ENCODE assay signal across 8 cellular contexts in the genomic region with DNA sequence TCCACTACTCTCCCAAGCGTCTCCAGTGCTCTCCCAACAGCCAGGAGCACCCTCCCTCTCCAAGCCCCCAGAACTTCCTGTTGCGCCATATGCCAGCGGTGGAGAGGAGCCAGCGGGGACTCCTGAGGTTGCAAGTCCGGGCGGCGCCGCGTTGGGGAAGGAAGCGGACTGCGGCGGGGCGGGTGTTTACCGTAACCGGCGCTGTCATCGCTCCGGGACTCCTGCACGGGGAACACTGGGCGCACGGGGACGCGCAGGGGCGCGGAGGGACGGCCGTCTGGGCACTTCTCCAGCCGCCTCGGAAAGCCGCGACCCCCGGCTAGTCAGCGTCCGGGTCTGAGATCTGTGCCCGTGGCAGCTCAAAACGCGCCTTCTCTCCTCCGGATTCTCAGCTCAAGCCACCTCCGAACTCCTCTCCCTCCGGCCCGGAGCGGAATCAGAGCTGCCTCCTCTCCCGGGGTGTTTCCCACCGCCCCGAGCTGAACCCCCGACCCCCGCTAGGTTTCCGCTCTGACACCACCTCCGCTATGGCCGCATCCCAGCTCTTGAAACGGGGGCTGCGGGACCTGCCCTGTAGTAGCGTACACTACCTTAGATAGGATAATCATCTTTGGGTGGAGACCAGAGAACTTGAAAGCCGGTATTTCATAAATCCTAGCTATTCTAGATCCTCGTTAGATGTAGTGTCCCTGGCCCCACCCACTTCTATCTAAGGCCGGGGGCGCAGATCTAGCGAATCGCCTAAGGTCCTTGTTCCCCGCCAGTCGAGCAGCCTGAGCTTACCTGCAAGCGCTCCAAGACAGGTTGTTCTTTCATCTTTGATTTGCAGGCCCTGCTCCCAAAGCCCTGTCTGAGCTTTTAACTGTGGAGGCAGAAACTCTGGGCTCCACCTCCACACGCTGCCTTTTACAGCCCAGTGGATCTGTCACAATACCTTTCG. TPM values are rescaled to one million over a fixed set of nuclear protein-coding genes. Genes with fewer than 3 reads are reported as not detected.
DNase-seq lines count a peak whose midpoint lies in the region; ATAC-seq and TF ChIP-seq lines count a peak whose summit lies in the region.

A gene with protein sequence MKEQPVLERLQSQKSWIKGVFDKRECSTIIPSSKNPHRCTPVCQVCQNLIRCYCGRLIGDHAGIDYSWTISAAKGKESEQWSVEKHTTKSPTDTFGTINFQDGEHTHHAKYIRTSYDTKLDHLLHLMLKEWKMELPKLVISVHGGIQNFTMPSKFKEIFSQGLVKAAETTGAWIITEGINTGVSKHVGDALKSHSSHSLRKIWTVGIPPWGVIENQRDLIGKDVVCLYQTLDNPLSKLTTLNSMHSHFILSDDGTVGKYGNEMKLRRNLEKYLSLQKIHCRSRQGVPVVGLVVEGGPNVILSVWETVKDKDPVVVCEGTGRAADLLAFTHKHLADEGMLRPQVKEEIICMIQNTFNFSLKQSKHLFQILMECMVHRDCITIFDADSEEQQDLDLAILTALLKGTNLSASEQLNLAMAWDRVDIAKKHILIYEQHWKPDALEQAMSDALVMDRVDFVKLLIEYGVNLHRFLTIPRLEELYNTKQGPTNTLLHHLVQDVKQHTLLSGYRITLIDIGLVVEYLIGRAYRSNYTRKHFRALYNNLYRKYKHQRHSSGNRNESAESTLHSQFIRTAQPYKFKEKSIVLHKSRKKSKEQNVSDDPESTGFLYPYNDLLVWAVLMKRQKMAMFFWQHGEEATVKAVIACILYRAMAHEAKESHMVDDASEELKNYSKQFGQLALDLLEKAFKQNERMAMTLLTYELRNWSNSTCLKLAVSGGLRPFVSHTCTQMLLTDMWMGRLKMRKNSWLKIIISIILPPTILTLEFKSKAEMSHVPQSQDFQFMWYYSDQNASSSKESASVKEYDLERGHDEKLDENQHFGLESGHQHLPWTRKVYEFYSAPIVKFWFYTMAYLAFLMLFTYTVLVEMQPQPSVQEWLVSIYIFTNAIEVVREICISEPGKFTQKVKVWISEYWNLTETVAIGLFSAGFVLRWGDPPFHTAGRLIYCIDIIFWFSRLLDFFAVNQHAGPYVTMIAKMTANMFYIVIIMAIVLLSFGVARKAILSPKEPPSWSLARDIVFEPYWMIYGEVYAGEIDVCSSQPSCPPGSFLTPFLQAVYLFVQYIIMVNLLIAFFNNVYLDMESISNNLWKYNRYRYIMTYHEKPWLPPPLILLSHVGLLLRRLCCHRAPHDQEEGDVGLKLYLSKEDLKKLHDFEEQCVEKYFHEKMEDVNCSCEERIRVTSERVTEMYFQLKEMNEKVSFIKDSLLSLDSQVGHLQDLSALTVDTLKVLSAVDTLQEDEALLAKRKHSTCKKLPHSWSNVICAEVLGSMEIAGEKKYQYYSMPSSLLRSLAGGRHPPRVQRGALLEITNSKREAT (N-terminal part only) (minus strand): TSS at position 881 of the 940 bp plus-strand sequence. CDS start 65 bp downstream, at position 816.

- peak in 1 of 2 donors; percentile 35 for TF ChIP-seq POLR2A in thyroid gland (IDR thresholded peaks at IDR 0.05)

- intact Hi-C loops in activated T-helper 1 cell treated with anti-CD3 and anti-CD28 coated beads, Interleukin-12 subunit alpha, Interleukin-12 subunit beta, Interleukin-2, Interleukin-4 antibody, amounts not matched to agents 30 ng/mL and 10 ng/mL and 1 ng/mL, durations not matched to agents 14 hours and 24 hours and 36 hours (cut with micrococcal nuclease), result loop anchor here (5.0 to 10.0 kb wide), 2 partner anchors 115 to 187 kb away; no protein-coding TSS in a partner anchor
- intact Hi-C loops in thyroid gland (cut with DNase I), result no loop called here

- H3K27me3 ChIP-seq in CD8-positive, alpha-beta memory T cell (ENCODE audit: insufficient read depth, low read length, poor library complexity, severe bottlenecking), result peaks cover 13% of the 10 kb centered on the region
- no peaks in the 10 kb centered on the region for H3K27me3 ChIP-seq in thyroid gland

- peaks cover 10 to 20% (median 17%) of the 10 kb centered on the region in 3 donors for H3K4me1 Mint-ChIP-seq in CD8-positive, alpha-beta memory T cell
- H3K4me1 Mint-ChIP-seq in activated T-helper 1 cell treated with anti-CD3 and anti-CD28 coated beads, Interleukin-12 subunit alpha, Interleukin-12 subunit beta, Interleukin-2, Interleukin-4 antibody, amounts not matched to agents 30 ng/mL and 10 ng/mL and 1 ng/mL, durations not matched to agents 14 hours and 24 hours and 36 hours (ENCODE audit: low read depth), result peaks cover 22% of the 10 kb centered on the region
- H3K4me1 Mint-ChIP-seq in natural killer cell treated with Interleukin-12 subunit alpha and Interleukin-12 subunit beta and Interleukin-15 and Interleukin-18, amount 100 ng/mL, for 72 hours (ENCODE audit: low read depth in 2 of 2), result peaks cover 10 to 11% of the 10 kb centered on the region in 2 donors

- POLR2A ChIA-PET in CD8-positive, alpha-beta memory T cell (lab: Charles Lee), result no interaction called here

- TF ChIP-seq CTCF in fibroblast of villous mesenchyme (IDR thresholded peaks at IDR 0.05; ENCODE audit: insufficient read depth, low read depth, low read length) (no peak), thyroid gland (IDR thresholded peaks at IDR 0.05) (no peak)

- no peaks in the 10 kb centered on the region for H3K9me3 ChIP-seq in CD8-positive, alpha-beta memory T cell (ENCODE audit: low read length)
- no peaks in the 10 kb centered on the region for H3K9me3 ChIP-seq in thyroid gland

- peaks cover 7% of the 10 kb centered on the region for H3K4me1 ChIP-seq in CD8-positive, alpha-beta memory T cell (ENCODE audit: insufficient read depth, low read length)
- peaks cover 4 to 5% of the 10 kb centered on the region in 2 donors for H3K4me1 ChIP-seq in thyroid gland

- peaks cover 3 to 7% (median 6%) of the 10 kb centered on the region in 5 donors for H3K9me3 Mint-ChIP-seq in CD8-positive, alpha-beta memory T cell
- H3K9me3 Mint-ChIP-seq in activated T-helper 1 cell treated with anti-CD3 and anti-CD28 coated beads, Interleukin-12 subunit alpha, Interleukin-12 subunit beta, Interleukin-2, Interleukin-4 antibody, amounts not matched to agents 30 ng/mL and 10 ng/mL and 1 ng/mL, durations not matched to agents 14 hours and 24 hours and 36 hours, result peaks cover 4% of the 10 kb centered on the region
- peaks cover 7% of the 10 kb centered on the region for H3K9me3 Mint-ChIP-seq in natural killer cell treated with Interleukin-12 subunit alpha and Interleukin-12 subunit beta and Interleukin-15 and Interleukin-18, amount 100 ng/mL, for 72 hours

- H3K27me3 Mint-ChIP-seq in CD8-positive, alpha-beta memory T cell, result peaks cover 28 to 60% of the 10 kb centered on the region in 2 donors
- H3K27me3 Mint-ChIP-seq in activated T-helper 1 cell treated with anti-CD3 and anti-CD28 coated beads, Interleukin-12 subunit alpha, Interleukin-12 subunit beta, Interleukin-2, Interleukin-4 antibody, amounts not matched to agents 30 ng/mL and 10 ng/mL and 1 ng/mL, durations not matched to agents 14 hours and 24 hours and 36 hours (ENCODE audit: insufficient read depth), result peaks cover 36% of the 10 kb centered on the region
- H3K27me3 Mint-ChIP-seq in natural killer cell treated with Interleukin-12 subunit alpha and Interleukin-12 subunit beta and Interleukin-15 and Interleukin-18, amount 100 ng/mL, for 72 hours, result peaks cover 29 to 45% of the 10 kb centered on the region in 2 donors

- H3K27ac ChIP-seq in CD8-positive, alpha-beta memory T cell (ENCODE audit: low read depth, low read length), result no peak within 1 kb of the TSS
- H3K27ac ChIP-seq in thyroid gland, result peak within 1 kb of the TSS; percentile 33 to 70 (median 59)

- no peaks in the 10 kb centered on the region for H3K36me3 ChIP-seq in CD8-positive, alpha-beta memory T cell (ENCODE audit: insufficient read depth, low read length)
- no peaks in the 10 kb centered on the region for H3K36me3 ChIP-seq in thyroid gland

- peaks cover 0 to 10% (median 0%) of the 10 kb centered on the region in 3 donors for H3K36me3 Mint-ChIP-seq in CD8-positive, alpha-beta memory T cell
- no peaks in the 10 kb centered on the region for H3K36me3 Mint-ChIP-seq in activated T-helper 1 cell treated with anti-CD3 and anti-CD28 coated beads, Interleukin-12 subunit alpha, Interleukin-12 subunit beta, Interleukin-2, Interleukin-4 antibody, amounts not matched to agents 30 ng/mL and 10 ng/mL and 1 ng/mL, durations not matched to agents 14 hours and 24 hours and 36 hours (ENCODE audit: low read depth)
- H3K36me3 Mint-ChIP-seq in natural killer cell treated with Interleukin-12 subunit alpha and Interleukin-12 subunit beta and Interleukin-15 and Interleukin-18, amount 100 ng/mL, for 72 hours, result peaks cover 8% of the 10 kb centered on the region

- ATAC-seq in HG03039 (IDR thresholded peaks at IDR 0.05; ENCODE audit: unreplicated experiment) (peak; percentile 45), GM21529 (IDR thresholded peaks at IDR 0.05; ENCODE audit: unreplicated experiment) (no peak)
- ATAC-seq in natural killer cell treated with Interleukin-12 subunit alpha and Interleukin-12 subunit beta and Interleukin-15 and Interleukin-18, amount 100 ng/mL, for 72 hours, result peak; percentile 83 to 86

- peak in 2 of 5 donors; percentile 11 to 13 for DNase-seq in CD8-positive, alpha-beta memory T cell
- DNase-seq in NCI-H774 (lab: John Stamatoyannopoulos, UW) (peak; percentile 73), fibroblast of villous mesenchyme (ENCODE audit: low read depth) (peak; percentile 83), thyroid gland (peak; percentile 75 to 82)
- DNase-seq in activated T-helper 1 cell treated with anti-CD3 and anti-CD28 coated beads, Interleukin-12 subunit alpha, Interleukin-12 subunit beta, Interleukin-2, Interleukin-4 antibody, amounts not matched to agents 30 ng/mL and 10 ng/mL and 1 ng/mL, durations not matched to agents 14 hours and 24 hours and 36 hours (ENCODE audit: low spot score), result peak; percentile 33
- DNase-seq in natural killer cell treated with Interleukin-12 subunit alpha and Interleukin-12 subunit beta and Interleukin-15 and Interleukin-18, amount 100 ng/mL, for 72 hours (ENCODE audit: low spot score), result peak; percentile 68

- H3K4me3 ChIP-seq in CD8-positive, alpha-beta memory T cell (ENCODE audit: low read length), result peak within 1 kb of the TSS; percentile 4
- peak within 1 kb of the TSS; percentile 77 for H3K4me3 ChIP-seq in fibroblast of villous mesenchyme (ENCODE audit: low read depth, low read length)
- peak within 1 kb of the TSS in 2 of 3 donors; percentile 41 to 57 for H3K4me3 ChIP-seq in thyroid gland (replicated peaks in 1 of 3)

- peak within 1 kb of the TSS; percentile 62 to 87 (median 82) for H3K4me3 Mint-ChIP-seq in CD8-positive, alpha-beta memory T cell
- H3K4me3 Mint-ChIP-seq in activated T-helper 1 cell treated with anti-CD3 and anti-CD28 coated beads, Interleukin-12 subunit alpha, Interleukin-12 subunit beta, Interleukin-2, Interleukin-4 antibody, amounts not matched to agents 30 ng/mL and 10 ng/mL and 1 ng/mL, durations not matched to agents 14 hours and 24 hours and 36 hours, result peak within 1 kb of the TSS; percentile 89
- H3K4me3 Mint-ChIP-seq in natural killer cell treated with Interleukin-12 subunit alpha and Interleukin-12 subunit beta and Interleukin-15 and Interleukin-18, amount 100 ng/mL, for 72 hours, result peak within 1 kb of the TSS; percentile 88

- peak within 1 kb of the TSS in 1 of 8 donors; percentile 30 for H3K27ac Mint-ChIP-seq in CD8-positive, alpha-beta memory T cell
- H3K27ac Mint-ChIP-seq in activated T-helper 1 cell treated with anti-CD3 and anti-CD28 coated beads, Interleukin-12 subunit alpha, Interleukin-12 subunit beta, Interleukin-2, Interleukin-4 antibody, amounts not matched to agents 30 ng/mL and 10 ng/mL and 1 ng/mL, durations not matched to agents 14 hours and 24 hours and 36 hours, result peak within 1 kb of the TSS; percentile 9
- H3K27ac Mint-ChIP-seq in natural killer cell treated with Interleukin-12 subunit alpha and Interleukin-12 subunit beta and Interleukin-15 and Interleukin-18, amount 100 ng/mL, for 72 hours, result peak within 1 kb of the TSS; percentile 44 to 62

- CTCF ChIA-PET in CD8-positive, alpha-beta memory T cell (lab: Charles Lee), result no interaction called here

- 4 to 5% methylated on average over 34 to 42 of the region's 64 CpGs for WGBS in thyroid gland, 2 donors

RNA-seq across cellular contexts. Expression of the gene that starts here (rescaled TPM):
- not detected for total RNA-seq in CD8-positive, alpha-beta memory T cell
- polyA plus RNA-seq in CD8-positive, alpha-beta memory T cell, result not detected
- 0.02 and 0.05 TPM in 2 replicates for total RNA-seq in activated T-helper 1 cell treated with anti-CD3 and anti-CD28 coated beads, Interleukin-12 subunit alpha, Interleukin-12 subunit beta, Interleukin-2, Interleukin-4 antibody, amounts not matched to agents 30 ng/mL and 10 ng/mL and 1 ng/mL, durations not matched to agents 14 hours and 24 hours and 36 hours
- total RNA-seq in fibroblast of villous mesenchyme (under 0.01 TPM in 2 replicates), thyroid gland (under 1 TPM; 0.44 to 0.83 (median 0.66) TPM)
- 1 to 10 TPM in 1 of 2 donors, under 1 TPM in 1; 0.12 to 1.6 TPM for total RNA-seq in natural killer cell treated with Interleukin-12 subunit alpha and Interleukin-12 subunit beta and Interleukin-15 and Interleukin-18, amount 100 ng/mL, for 72 hours

Comparison
In these comparisons a context has a peak if more than half of its experiments do, and no peak if none do; other contexts are left out.
1. Peak in DNase-seq in activated T-helper 1 cell treated with anti-CD3 and anti-CD28 coated beads, Interleukin-12 subunit alpha, Interleukin-12 subunit beta, Interleukin-2, Interleukin-4 antibody, amounts not matched to agents 30 ng/mL and 10 ng/mL and 1 ng/mL, durations not matched to agents 14 hours and 24 hours and 36 hours; RNA of the gene not detected or under 1 TPM.
2. Peak in DNase-seq and H3K4me3 ChIP-seq in fibroblast of villous mesenchyme; RNA of the gene not detected or under 1 TPM.
3. Peak in DNase-seq, H3K4me3 ChIP-seq and H3K27ac ChIP-seq in thyroid gland; RNA of the gene not detected or under 1 TPM.
4. H3K4me3 ChIP-seq: peak in every context shown above with its lines; median percentile 77 in fibroblast of villous mesenchyme; 49 in thyroid gland; 4 in CD8-positive, alpha-beta memory T cell.